ENCODE assay signal across 30 cellular contexts in the genomic region with DNA sequence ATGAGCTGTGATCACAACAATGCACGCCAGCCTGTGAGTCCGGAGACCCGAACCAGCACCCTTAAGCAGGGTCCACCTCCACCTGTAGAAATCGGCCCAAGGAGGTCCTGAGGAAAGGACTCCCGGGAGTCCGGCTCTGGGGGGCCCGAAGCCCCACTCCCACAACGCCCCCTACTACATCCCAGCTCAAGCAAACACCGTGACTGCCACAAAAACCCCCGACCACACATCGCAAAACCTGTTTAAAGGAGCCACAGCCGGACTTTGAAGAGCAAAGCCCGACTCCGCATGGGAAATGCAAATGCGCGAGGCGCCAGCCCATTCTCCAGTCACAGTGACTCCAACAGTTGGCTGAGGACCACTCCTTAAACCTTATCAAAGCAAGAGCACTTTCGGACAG.
"Had no signal": no experiment of that assay in that cellular context is flagged by ENCODE, and none has a peak within 500 bp of the region (broad histone marks: within the 10 kb centered on the region; RNA-seq: fewer than 3 reads in every experiment).

No MANE protein-coding gene starts in this region.

- H3K27ac ChIP-seq: adrenal gland, ascending aorta, breast epithelium, cardiac muscle cell, coronary artery, dorsolateral prefrontal cortex, esophagus muscularis mucosa, foreskin keratinocyte, gastrocnemius medialis, heart left ventricle had no signal

- DNase-seq: activated CD4-positive, alpha-beta memory T cell treated with anti-CD3 and anti-CD28 coated beads for 36 hours; activated CD4-positive, alpha-beta T cell treated with anti-CD3 and anti-CD28 coated beads for 36 hours; activated CD4-positive, alpha-beta T cell treated with anti-CD3 and anti-CD28 coated beads, Interleukin-2, amount 10 ng/mL, durations not matched to agents 24 days and 14 days; activated CD4-positive, CD25-positive, alpha-beta regulatory T cell; activated CD4-positive, CD25-positive, alpha-beta regulatory T cell treated with anti-CD3 and anti-CD28 coated beads, Interleukin-2, amount 50 U/mL, for 72 hours; activated CD8-positive, alpha-beta memory T cell treated with anti-CD3 and anti-CD28 coated beads, Interleukin-2, amount 10 ng/mL, durations not matched to agents 7 days and 5 days; activated CD8-positive, alpha-beta memory T cell treated with anti-CD3 and anti-CD28 coated beads, Interleukin-2, amount 50 U/mL, for 4 hours; activated CD8-positive, alpha-beta T cell treated with anti-CD3 and anti-CD28 coated beads, Interleukin-2, amount 10 ng/mL, durations not matched to agents 7 days and 5 days; activated effector memory CD4-positive, alpha-beta T cell treated with anti-CD3 and anti-CD28 coated beads, Interleukin-2, amount 50 U/mL, for 16 hours; activated naive CD4-positive, alpha-beta T cell treated with anti-CD3 and anti-CD28 coated beads for 36 hours; activated naive CD8-positive, alpha-beta T cell treated with anti-CD3 and anti-CD28 coated beads for 36 hours; activated naive CD8-positive, alpha-beta T cell treated with anti-CD3 and anti-CD28 coated beads, Interleukin-2, amount 50 U/mL, for 24 hours; activated T-cell treated with anti-CD3 and anti-CD28 coated beads, Interleukin-2, amount 50 U/mL, for 1 hour; activated T-cell treated with anti-CD3 and anti-CD28 coated beads, Interleukin-2, amount 50 U/mL, for 48 hours; adrenal gland; amygdala; dorsolateral prefrontal cortex; effector memory CD4-positive, alpha-beta T cell; endodermal cell; erythroblast; foreskin keratinocyte; gastrocnemius medialis; glutamatergic neuron; heart left ventricle; T-helper 2 cell had no signal

- H3K9me3 ChIP-seq: adrenal gland, ascending aorta, gastrocnemius medialis had no signal

- H3K4me1 ChIP-seq: adrenal gland, ascending aorta, breast epithelium, esophagus muscularis mucosa, foreskin keratinocyte, gastrocnemius medialis, heart left ventricle had no signal

- H3K27me3 ChIP-seq: adrenal gland, ascending aorta, breast epithelium, cardiac muscle cell, dorsolateral prefrontal cortex, esophagus muscularis mucosa, foreskin keratinocyte, gastrocnemius medialis, heart left ventricle had no signal

- H3K4me3 ChIP-seq: adrenal gland, ascending aorta, breast epithelium, cardiac muscle cell, coronary artery, dorsolateral prefrontal cortex, esophagus muscularis mucosa, gastrocnemius medialis, heart left ventricle had no signal

- ATAC-seq: activated CD4-positive, alpha-beta T cell treated with anti-CD3 and anti-CD28 coated beads for 36 hours; activated CD8-positive, alpha-beta memory T cell treated with anti-CD3 and anti-CD28 coated beads, Interleukin-2, amount 10 ng/mL, durations not matched to agents 7 days and 5 days; activated CD8-positive, alpha-beta T cell treated with anti-CD3 and anti-CD28 coated beads, Interleukin-2, amount 10 ng/mL, durations not matched to agents 7 days and 5 days; activated naive CD8-positive, alpha-beta T cell treated with anti-CD3 and anti-CD28 coated beads, Interleukin-2, amount 50 U/mL, for 24 hours; foreskin keratinocyte; gastrocnemius medialis; heart left ventricle had no signal

- H3K36me3 ChIP-seq: adrenal gland, ascending aorta, breast epithelium, cardiac muscle cell, esophagus muscularis mucosa, gastrocnemius medialis, heart left ventricle had no signal
